In genomic region chr12:105467710-105468366, GRCh38 we compare ENCODE assay signal across 1 cellular context.
TF ChIP-seq lines count a peak whose summit lies in the region.

No MANE protein-coding gene starts in this region.

TF ChIP-seq in H1, 55 proteins besides CTCF, POLR2A, EP300 and RAD21:
- TF ChIP-seq TAF7 (optimal IDR thresholded peaks at IDR 0.05; ENCODE audit: borderline replicate concordance, low read depth, low read length) (no peak), CREB1 (IDR thresholded peaks at IDR 0.05) (no peak), MAFK (IDR thresholded peaks at IDR 0.05; ENCODE audit: low read depth, low read length) (no peak), SUZ12 (IDR thresholded peaks at IDR 0.05; ENCODE audit: low read length) (no peak)
